ENCODE assay signal across 11 cellular contexts in genomic region chr6:130259557-130259956, GRCh38.
DNase-seq lines count a peak whose midpoint lies in the region; ATAC-seq and TF ChIP-seq lines count a peak whose summit lies in the region.
"Had no signal": no experiment of that assay in that cellular context is flagged by ENCODE, and none has a peak within 500 bp of the region (broad histone marks: within the 10 kb centered on the region; RNA-seq: fewer than 3 reads in every experiment).

No MANE protein-coding gene starts in this region.

- H3K9me3 Mint-ChIP-seq in effector memory CD8-positive, alpha-beta T cell = no peaks in the 10 kb centered on the region

- peak overlapping the region; percentile 92 to 95 for H3K27ac Mint-ChIP-seq in effector memory CD8-positive, alpha-beta T cell

- H3K27me3 Mint-ChIP-seq in effector memory CD8-positive, alpha-beta T cell = no peaks in the 10 kb centered on the region

- ATAC-seq in GM18909 (IDR thresholded peaks at IDR 0.05; ENCODE audit: poor library complexity, unreplicated experiment) (peak; percentile 22), GM21576 (IDR thresholded peaks at IDR 0.05; ENCODE audit: unreplicated experiment) (peak; percentile 9), HG03196 (IDR thresholded peaks at IDR 0.05; ENCODE audit: unreplicated experiment) (peak; percentile 5), GM18870 (IDR thresholded peaks at IDR 0.05; ENCODE audit: unreplicated experiment) (no peak), SK-N-SH treated with all-trans-retinoic acid at 6 μM for 48 hours (no peak)
- ATAC-seq in effector memory CD8-positive, alpha-beta T cell (replicated peaks) = peak; percentile 35

- H3K36me3 Mint-ChIP-seq in effector memory CD8-positive, alpha-beta T cell (ENCODE audit: insufficient read depth) = peaks cover 13% of the 10 kb centered on the region

- no peak for DNase-seq in effector memory CD8-positive, alpha-beta T cell
- DNase-seq in HuH-7 (ENCODE audit: low spot score) (no peak), DMS79 treated with DMSO at 0.1 percent for 48 hours (lab: John Stamatoyannopoulos, UW) (no peak)
- DNase-seq: activated naive CD4-positive, alpha-beta T cell treated with anti-CD3 and anti-CD28 coated beads, Interleukin-2, amount 50 U/mL, for 16 hours; effector memory CD4-positive, alpha-beta T cell; NCI-H526 had no signal

- peaks cover 35 to 37% of the 10 kb centered on the region in 2 donors for H3K4me1 Mint-ChIP-seq in effector memory CD8-positive, alpha-beta T cell (ENCODE audit: low read depth in 2 of 2)

- peak overlapping the region; percentile 75 to 77 for H3K4me3 Mint-ChIP-seq in effector memory CD8-positive, alpha-beta T cell

TF ChIP-seq in SK-N-SH treated with all-trans-retinoic acid at 6 μM for 48 hours, 23 proteins besides CTCF, POLR2A, EP300 and RAD21:
- TF ChIP-seq BACH2 (CRISPR knock-in tag; IDR thresholded peaks at IDR 0.05; ENCODE audit: borderline replicate concordance) (no peak), POU6F1 (CRISPR knock-in tag; IDR thresholded peaks at IDR 0.05; ENCODE audit: borderline replicate concordance, low read depth) (no peak), PPARA (CRISPR knock-in tag; IDR thresholded peaks at IDR 0.05; ENCODE audit: borderline replicate concordance) (no peak), ZC3H10 (CRISPR knock-in tag; IDR thresholded peaks at IDR 0.05) (no peak), ARNTL (CRISPR knock-in tag; IDR thresholded peaks at IDR 0.05; ENCODE audit: borderline replicate concordance, low read depth) (no peak), ZFP30 (CRISPR knock-in tag; IDR thresholded peaks at IDR 0.05) (no peak), ZFP3 (CRISPR knock-in tag; IDR thresholded peaks at IDR 0.05) (no peak), CREB5 (CRISPR knock-in tag; IDR thresholded peaks at IDR 0.05; ENCODE audit: low read depth) (no peak), PATZ1 (CRISPR knock-in tag; IDR thresholded peaks at IDR 0.05; ENCODE audit: borderline replicate concordance) (no peak), TOX (CRISPR knock-in tag; IDR thresholded peaks at IDR 0.05; ENCODE audit: borderline replicate concordance) (no peak), SNAI2 (CRISPR knock-in tag; IDR thresholded peaks at IDR 0.05) (no peak), TCF4 (CRISPR knock-in tag; IDR thresholded peaks at IDR 0.05; ENCODE audit: borderline replicate concordance) (no peak), ESRRG (CRISPR knock-in tag; IDR thresholded peaks at IDR 0.05) (no peak)

Comparison
In these comparisons a context has a peak if more than half of its experiments do, and no peak if none do; other contexts are left out.
1. ATAC-seq: peak in GM18909 (single experiment), GM21576 (single experiment), HG03196 (single experiment) and effector memory CD8-positive, alpha-beta T cell (single experiment); none in GM18870 (single experiment) and SK-N-SH treated with all-trans-retinoic acid at 6 μM for 48 hours (single experiment).